In the genomic region with DNA sequence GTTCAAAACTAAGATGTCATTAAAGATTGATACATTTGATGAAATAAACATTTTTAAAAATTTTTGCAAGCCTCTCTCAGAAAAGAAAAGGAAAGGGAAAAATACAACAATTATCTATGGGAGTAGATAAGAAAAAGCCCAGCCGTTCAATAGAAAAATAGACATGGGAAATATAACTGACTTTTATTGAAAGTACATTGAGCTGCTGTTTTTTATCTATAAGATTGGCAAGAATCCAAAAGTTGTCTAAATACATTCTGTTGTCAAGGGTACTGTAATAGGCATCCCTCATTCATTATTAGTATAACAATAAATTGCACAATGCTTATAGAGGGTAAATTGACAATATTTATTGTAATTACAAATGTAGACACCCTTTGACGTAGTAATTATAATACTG, we compare ENCODE assay signal across 26 cellular contexts. TPM values are rescaled to one million over a fixed set of nuclear protein-coding genes. Genes with fewer than 3 reads are reported as not detected.
"Had no signal": no experiment of that assay in that cellular context is flagged by ENCODE, and none has a peak within 500 bp of the region (broad histone marks: within the 10 kb centered on the region; RNA-seq: fewer than 3 reads in every experiment).

No MANE protein-coding gene starts in this region.

- ATAC-seq: HepG2, T-helper 17 cell had no signal

- H3K4me3 Mint-ChIP-seq: T-helper 17 cell had no signal

- H3K27ac Mint-ChIP-seq: T-helper 17 cell had no signal

- H3K4me2 ChIP-seq: KMS-11 had no signal

- H3K4me1 Mint-ChIP-seq: T-helper 17 cell had no signal

- H3K4me3 ChIP-seq: SJSA1, SK-N-MC had no signal

- H3K27me3 ChIP-seq: SJSA1 had no signal

- DNase-seq: IMR-90; Kasumi-1; MM.1S; NCI-H1092 treated with DMSO at 0.1 percent for 48 hours; NCI-H1436; NCI-H187; NCI-H2029 treated with DMSO at 0.1 percent for 48 hours; NCI-H2107; NCI-H2171 treated with DMSO at 0.1 percent for 48 hours; NCI-H345; NCI-H446 treated with DMSO at 0.1 percent for 48 hours; NCI-H510A treated with DMSO at 0.1 percent for 48 hours; NCI-H526; NCI-H774; NK-92 treated with Interleukin-12 subunit alpha and Interleukin-12 subunit beta, amount 100 ng/mL, for 24 hours; Right ventricle myocardium superior; RPMI8226; SIG-M5; T-helper 1 cell; T-helper 17 cell had no signal

- H3K36me3 ChIP-seq: SJSA1 had no signal

- H3K27ac ChIP-seq: KMS-11, SJSA1, SK-N-MC had no signal

- H3K4me1 ChIP-seq: SJSA1 had no signal

- H3K9ac ChIP-seq: KMS-11 had no signal

RNA-seq across cellular contexts. Expression of a gene that starts 38.4 kb away (rescaled TPM):
- total RNA-seq: HepG2, HT1080, IMR-90, M059J, SJSA1, T-helper 17 cell had no signal
- polyA plus RNA-seq: HepG2, IMR-90 had no signal
